In genomic region chr17:43615952-43616351, GRCh38 we compare ENCODE assay signal across 1 cellular context.
A peak's percentile ranks its signal among the peaks of the same experiment; 100 is the strongest.
TF ChIP-seq lines count a peak whose summit lies in the region.

No MANE protein-coding gene starts in this region.

TF ChIP-seq in K562, 482 proteins besides CTCF, POLR2A, EP300 and RAD21 (continued from another document):
- no peak for TF ChIP-seq TAF9B (IDR thresholded peaks at IDR 0.05; ENCODE audit: partially characterized antibody)
- TF ChIP-seq RBM25 (IDR thresholded peaks at IDR 0.05; ENCODE audit: low read depth, low read length, severe bottlenecking), result peak; percentile 77
- no peak for TF ChIP-seq ZNF354B (CRISPR knock-in tag; IDR thresholded peaks at IDR 0.05)
- TF ChIP-seq ZNF3 (CRISPR knock-in tag; IDR thresholded peaks at IDR 0.05), result peak; percentile 25; the same call in 1 of the 2 replicates
- TF ChIP-seq BCOR (IDR thresholded peaks at IDR 0.05), result no peak
- TF ChIP-seq CBX5 (IDR thresholded peaks at IDR 0.05; ENCODE audit: borderline replicate concordance, low read depth), result no peak
